8 cellular contexts compared by ENCODE assay signal in the genomic region with DNA sequence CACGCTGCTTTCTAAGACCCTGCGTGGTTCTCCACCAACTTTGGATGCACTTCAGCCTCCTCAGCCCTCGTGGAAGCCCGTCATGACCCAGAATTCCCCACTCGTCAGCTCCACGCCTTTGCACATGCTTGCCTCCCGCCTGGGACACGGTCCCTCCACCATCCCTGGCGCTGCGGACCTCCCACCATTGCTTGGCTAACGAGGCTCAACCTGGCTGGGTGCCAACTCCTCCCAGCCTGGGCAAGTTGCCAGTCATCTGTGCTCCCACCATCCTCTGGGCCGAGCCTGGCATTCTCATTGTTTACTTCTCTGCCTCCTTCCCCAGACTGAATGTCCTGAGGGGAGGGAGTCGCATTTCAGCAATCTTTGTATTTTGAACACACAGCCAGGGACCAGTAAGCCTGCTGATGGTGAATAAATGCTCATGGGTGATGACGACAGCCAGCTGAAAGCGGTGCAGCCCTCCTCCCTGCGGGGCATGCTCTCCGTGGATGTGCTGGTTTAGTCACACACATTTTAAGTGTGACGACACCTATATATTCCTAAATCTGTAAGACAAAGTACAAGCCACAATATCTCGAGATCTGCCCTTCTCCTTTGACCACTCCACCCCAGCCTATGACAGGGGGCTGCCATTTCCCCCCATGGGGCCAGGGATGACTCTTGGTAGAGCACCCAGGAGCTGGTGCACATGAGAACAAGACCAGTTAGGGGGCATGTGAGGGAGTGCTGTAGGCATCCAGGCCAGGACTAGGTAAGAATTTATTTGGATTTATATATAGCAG.
DNase-seq lines count a peak whose midpoint lies in the region; ATAC-seq lines count a peak whose summit lies in the region.

No MANE protein-coding gene starts in this region.

- H3K4me1 Mint-ChIP-seq in stimulated activated effector memory CD8-positive, alpha-beta T cell treated with anti-CD3 and anti-CD28 coated beads, Interleukin-12 subunit alpha, Interleukin-12 subunit beta, amount 100 ng/mL, for 72 hours = peaks cover 16% of the 10 kb centered on the region

- DNase-seq in COR-L47 (lab: John Stamatoyannopoulos, UW) (peak; percentile 93), NCI-H510A treated with DMSO at 0.1 percent for 48 hours (lab: John Stamatoyannopoulos, UW) (peak; percentile 97), brain pericyte (ENCODE audit: low read depth, low spot score) (peak; percentile 96), iris pigment epithelial cell (ENCODE audit: low read depth) (peak; percentile 92), HuH-7 (ENCODE audit: low spot score) (no peak)
- DNase-seq in stimulated activated effector memory CD8-positive, alpha-beta T cell treated with anti-CD3 and anti-CD28 coated beads, Interleukin-12 subunit alpha, Interleukin-12 subunit beta, amount 100 ng/mL, for 72 hours (ENCODE audit: low spot score in 2 of 2) = no peak

- H3K36me3 Mint-ChIP-seq in stimulated activated effector memory CD8-positive, alpha-beta T cell treated with anti-CD3 and anti-CD28 coated beads, Interleukin-12 subunit alpha, Interleukin-12 subunit beta, amount 100 ng/mL, for 72 hours = no peaks in the 10 kb centered on the region

- peak overlapping the region; percentile 61 for H3K27ac Mint-ChIP-seq in stimulated activated effector memory CD8-positive, alpha-beta T cell treated with anti-CD3 and anti-CD28 coated beads, Interleukin-12 subunit alpha, Interleukin-12 subunit beta, amount 100 ng/mL, for 72 hours

- H3K9me3 Mint-ChIP-seq in stimulated activated effector memory CD8-positive, alpha-beta T cell treated with anti-CD3 and anti-CD28 coated beads, Interleukin-12 subunit alpha, Interleukin-12 subunit beta, amount 100 ng/mL, for 72 hours = no peaks in the 10 kb centered on the region

- no peak overlapping the region for H3K4me3 Mint-ChIP-seq in stimulated activated effector memory CD8-positive, alpha-beta T cell treated with anti-CD3 and anti-CD28 coated beads, Interleukin-12 subunit alpha, Interleukin-12 subunit beta, amount 100 ng/mL, for 72 hours

- ATAC-seq in GM19438 (IDR thresholded peaks at IDR 0.05; ENCODE audit: low read depth, unreplicated experiment) = peak; percentile 44
- peak; percentile 68 for ATAC-seq in HG03432 (IDR thresholded peaks at IDR 0.05; ENCODE audit: unreplicated experiment)
- peak; percentile 42 for ATAC-seq in stimulated activated effector memory CD8-positive, alpha-beta T cell treated with anti-CD3 and anti-CD28 coated beads, Interleukin-12 subunit alpha, Interleukin-12 subunit beta, amount 100 ng/mL, for 72 hours

Comparison
In these comparisons a context has a peak if more than half of its experiments do, and no peak if none do; other contexts are left out.
1. DNase-seq: peak in COR-L47 (single experiment), NCI-H510A treated with DMSO at 0.1 percent for 48 hours (single experiment), brain pericyte (single experiment) and iris pigment epithelial cell (single experiment); none in stimulated activated effector memory CD8-positive, alpha-beta T cell treated with anti-CD3 and anti-CD28 coated beads, Interleukin-12 subunit alpha, Interleukin-12 subunit beta, amount 100 ng/mL, for 72 hours (0 of 2) and HuH-7 (single experiment).
2. Peak in every context shown above with its lines, with median percentiles within 50 percentile points of each other: ATAC-seq.